In genomic region chr11:111871693-111872161, GRCh38 we compare ENCODE assay signal across 8 cellular contexts. TPM values are rescaled to one million over a fixed set of nuclear protein-coding genes. Genes with fewer than 3 reads are reported as not detected.
DNase-seq lines count a peak whose midpoint lies in the region; ATAC-seq and TF ChIP-seq lines count a peak whose summit lies in the region.

No MANE protein-coding gene starts in this region.

- H3K4me3 ChIP-seq in GM06990 (replicated peaks; ENCODE audit: low read depth, low read length): peak overlapping the region; percentile 70
- peak overlapping the region; percentile 86 for H3K4me3 ChIP-seq in OCI-LY3 (ENCODE audit: low read length)
- peak overlapping the region; percentile 93 to 96 for H3K4me3 ChIP-seq in duodenal mucosa (ENCODE audit: low read depth in 1 of 2, low read length in 2 of 2)

- peaks cover 14 to 38% (median 17%) of the 10 kb centered on the region in 3 donors for H3K36me3 Mint-ChIP-seq in naive thymus-derived CD8-positive, alpha-beta T cell

- H2AFZ ChIP-seq in OCI-LY3 (ENCODE audit: low read depth, low read length): peak overlapping the region; percentile 98

- H3K27me3 ChIP-seq in GM06990 (replicated peaks; ENCODE audit: control insufficient read depth, insufficient read depth, low read length) (no peaks in the 10 kb centered on the region), OCI-LY3 (ENCODE audit: low read depth, low read length) (no peaks in the 10 kb centered on the region), duodenal mucosa (ENCODE audit: control insufficient read depth in 1 of 2, insufficient read depth in 2 of 2, low read length in 2 of 2) (no peaks in the 10 kb centered on the region)

- H3K4me2 ChIP-seq in OCI-LY3 (ENCODE audit: low read length): peak overlapping the region; percentile 92

- POLR2A ChIA-PET in naive thymus-derived CD8-positive, alpha-beta T cell (lab: Charles Lee): interaction anchor here (0.6 to 2.5 kb wide), 6 partner anchors 9 to 215 kb away, joined by 3 to 23 read pairs (median 4); partner anchors contain the start of genes CFAP68, PPP2R1B, SDHD and TIMM8B

- peaks cover 6% of the 10 kb centered on the region for H3K36me3 ChIP-seq in GM06990 (ENCODE audit: control insufficient read depth, insufficient read depth, low read length)
- peaks cover 25% of the 10 kb centered on the region for H3K36me3 ChIP-seq in OCI-LY3 (replicated peaks; ENCODE audit: low read depth, low read length)
- H3K36me3 ChIP-seq in duodenal mucosa (ENCODE audit: control insufficient read depth in 1 of 2, insufficient read depth in 2 of 2, low read length in 2 of 2): peaks cover 0 to 21% of the 10 kb centered on the region in 2 donors

- H3K27ac Mint-ChIP-seq in naive thymus-derived CD8-positive, alpha-beta T cell: peak overlapping the region; percentile 87 to 98 (median 95)

- H3K4me1 Mint-ChIP-seq in naive thymus-derived CD8-positive, alpha-beta T cell: peaks cover 10 to 31% (median 25%) of the 10 kb centered on the region in 4 donors

- no peaks in the 10 kb centered on the region for H4K20me1 ChIP-seq in OCI-LY3 (ENCODE audit: insufficient read depth, low read length)

- H3K27ac ChIP-seq in OCI-LY3 (ENCODE audit: low read length) (peak overlapping the region; percentile 14; the same call in 1 of the 2 replicates), duodenal mucosa (ENCODE audit: low read depth, low read length) (no peak overlapping the region)

- H3K9me3 ChIP-seq in OCI-LY3 (ENCODE audit: insufficient read depth, low read length) (no peaks in the 10 kb centered on the region), duodenal mucosa (ENCODE audit: control insufficient read depth in 1 of 2, low read length in 2 of 2) (no peaks in the 10 kb centered on the region)

- H3K9me3 Mint-ChIP-seq in naive thymus-derived CD8-positive, alpha-beta T cell: no peaks in the 10 kb centered on the region

- H3K27me3 Mint-ChIP-seq in naive thymus-derived CD8-positive, alpha-beta T cell: no peaks in the 10 kb centered on the region

- ATAC-seq in naive thymus-derived CD8-positive, alpha-beta T cell: no peak
- ATAC-seq in GM21423 (IDR thresholded peaks at IDR 0.05; ENCODE audit: unreplicated experiment) (no peak), GM18502 (IDR thresholded peaks at IDR 0.05; ENCODE audit: poor library complexity, unreplicated experiment) (no peak), GM21529 (IDR thresholded peaks at IDR 0.05; ENCODE audit: unreplicated experiment) (no peak)

- TF ChIP-seq CTCF in GM06990 (IDR thresholded peaks at IDR 0.05; ENCODE audit: insufficient read depth, low read length, poor library complexity, severe bottlenecking) (no peak), OCI-LY3 (IDR thresholded peaks at IDR 0.05; ENCODE audit: low read depth, low read length) (no peak)

- H3K79me2 ChIP-seq in OCI-LY3 (ENCODE audit: low read length): peaks cover 7% of the 10 kb centered on the region

- H3K9ac ChIP-seq in OCI-LY3 (ENCODE audit: low read length) (peak overlapping the region; percentile 81), duodenal mucosa (ENCODE audit: low read depth in 1 of 2, low read length in 2 of 2) (peak overlapping the region; percentile 77 to 79)

- peak overlapping the region; percentile 91 to 96 (median 93) for H3K4me3 Mint-ChIP-seq in naive thymus-derived CD8-positive, alpha-beta T cell

- H3K4me1 ChIP-seq in OCI-LY3 (ENCODE audit: low read length) (peaks cover 15% of the 10 kb centered on the region), duodenal mucosa (ENCODE audit: control insufficient read depth in 1 of 2, insufficient read depth in 2 of 2, low read length in 2 of 2) (peaks cover 11 to 16% of the 10 kb centered on the region in 2 donors)

- DNase-seq in GM06990 (ENCODE audit: extremely low read depth, insufficient read length) (peak; percentile 3), islet precursor cell (no peak)
- no peak for DNase-seq in naive thymus-derived CD8-positive, alpha-beta T cell

RNA-seq across cellular contexts. Expression of gene ALG9, which starts 0.3 kb away (rescaled TPM):
- 10 to 100 TPM; 24.2 to 28.6 TPM for total RNA-seq in naive thymus-derived CD8-positive, alpha-beta T cell
- polyA plus RNA-seq in naive thymus-derived CD8-positive, alpha-beta T cell: 10 to 100 TPM in 2 of 3 donors, 1 to 10 TPM in 1; 6.4 to 13.1 (median 11.9) TPM

RNA-seq across cellular contexts. Expression of gene FDXACB1, which starts 7.2 kb away (rescaled TPM):
- 1 to 10 TPM; 5.9 to 6.1 TPM for total RNA-seq in naive thymus-derived CD8-positive, alpha-beta T cell
- polyA plus RNA-seq in naive thymus-derived CD8-positive, alpha-beta T cell: 1 to 10 TPM; 7.5 to 8.3 (median 7.6) TPM

RNA-seq across cellular contexts. Expression of gene CFAP68, which starts 7.6 kb away (rescaled TPM):
- total RNA-seq in naive thymus-derived CD8-positive, alpha-beta T cell: 10 to 100 TPM; 22.9 to 25.6 TPM
- polyA plus RNA-seq in naive thymus-derived CD8-positive, alpha-beta T cell: 10 to 100 TPM; 29.5 to 33.5 (median 33.4) TPM

RNA-seq across cellular contexts. Expression of gene CRYAB, which starts 39.8 kb away (rescaled TPM):
- total RNA-seq in naive thymus-derived CD8-positive, alpha-beta T cell: not detected
- polyA plus RNA-seq in naive thymus-derived CD8-positive, alpha-beta T cell: not detected

RNA-seq across cellular contexts. Expression of gene HSPB2, which starts 40.8 kb away (rescaled TPM):
- under 1 TPM in 1 of 2 experiments, not detected in 1; 0.27 TPM for total RNA-seq in naive thymus-derived CD8-positive, alpha-beta T cell
- not detected for polyA plus RNA-seq in naive thymus-derived CD8-positive, alpha-beta T cell
